Comparison of ENCODE assay signal across 10 cellular contexts in the genomic region with DNA sequence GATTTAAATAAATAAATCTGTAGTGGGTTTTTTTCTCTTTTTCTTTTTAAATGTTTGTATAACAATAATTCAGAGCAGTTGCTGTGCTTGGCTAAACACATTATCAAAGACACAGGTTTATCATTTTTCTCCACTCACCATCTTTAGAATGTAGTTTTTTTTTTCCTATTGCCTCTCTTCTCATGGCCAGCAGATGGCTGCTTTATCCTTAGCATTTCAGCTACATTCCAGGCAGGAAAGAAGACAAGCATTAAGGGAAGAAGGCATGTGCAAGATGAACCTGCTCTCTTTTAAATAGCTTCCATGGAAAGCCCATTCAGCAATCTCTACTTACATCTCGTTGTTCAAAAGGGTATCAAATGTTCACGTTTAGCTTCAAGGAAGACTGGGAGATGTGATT. TPM values are rescaled to one million over a fixed set of nuclear protein-coding genes. Genes with fewer than 3 reads are reported as not detected.
DNase-seq lines count a peak whose midpoint lies in the region; ATAC-seq, FAIRE-seq and TF ChIP-seq lines count a peak whose summit lies in the region.
"Had no signal": no experiment of that assay in that cellular context is flagged by ENCODE, and none has a peak within 500 bp of the region (broad histone marks: within the 10 kb centered on the region; RNA-seq: fewer than 3 reads in every experiment).

No MANE protein-coding gene starts in this region.

- no peak for TF ChIP-seq CTCF in CD8-positive, alpha-beta T cell (IDR thresholded peaks at IDR 0.05)
- TF ChIP-seq CTCF in Loucy (conservative IDR thresholded peaks at IDR 0.05; ENCODE audit: low read length) (peak; percentile 21; the same call in 1 of the 2 replicates), astrocyte of the spinal cord (IDR thresholded peaks at IDR 0.05; ENCODE audit: low read depth, low read length) (peak; percentile 35)

- H3K4me1 ChIP-seq in CD8-positive, alpha-beta T cell (ENCODE audit: insufficient read depth, low read length), result peaks cover 25% of the 10 kb centered on the region
- H3K4me1 ChIP-seq in Loucy (ENCODE audit: insufficient read depth, low read length, poor library complexity, severe bottlenecking) (peaks cover 61% of the 10 kb centered on the region), mesendoderm (ENCODE audit: control insufficient read depth, low read depth, low read length) (no peaks in the 10 kb centered on the region), small intestine (ENCODE audit: control insufficient read depth in 2 of 2, insufficient read depth in 1 of 2, low read depth in 1 of 2, low read length in 1 of 2) (peaks cover 0 to 3% of the 10 kb centered on the region in 2 donors)
- peaks cover 3% of the 10 kb centered on the region for H3K4me1 ChIP-seq in effector memory CD4-positive, alpha-beta T cell (ENCODE audit: control insufficient read depth, insufficient read depth, low read length, poor library complexity, severe bottlenecking)

- no peaks in the 10 kb centered on the region for H3K9me2 ChIP-seq in Loucy (replicated peaks; ENCODE audit: low read depth, low read length)

- no peak overlapping the region for H2BK15ac ChIP-seq in mesendoderm (replicated peaks; ENCODE audit: low read depth)

- no peak for FAIRE-seq in small intestine (lab: Jason Lieb, UNC)

- DNase-seq in CD8-positive, alpha-beta T cell, result no peak
- DNase-seq in astrocyte of the spinal cord (ENCODE audit: low read depth, low spot score) (no peak), mesendoderm (peak; percentile 51), small intestine (no peak), left ventricle myocardium superior (no peak)
- DNase-seq in stimulated activated CD4-positive, alpha-beta T cell treated with anti-CD3 and anti-CD28 coated beads, Interleukin-1b, Interleukin-23, amount 100 ng/mL, for 48 hours, result no peak
- DNase-seq in effector memory CD4-positive, alpha-beta T cell, result no peak
- DNase-seq: activated B cell treated with CpG ODN at 0.5 μM for 24 hours had no signal

- no peaks in the 10 kb centered on the region for H3K27me3 ChIP-seq in CD8-positive, alpha-beta T cell (ENCODE audit: insufficient read depth, low read length)
- H3K27me3 ChIP-seq in Loucy (ENCODE audit: insufficient read depth, low read length, poor library complexity, severe bottlenecking) (no peaks in the 10 kb centered on the region), mesendoderm (ENCODE audit: insufficient read depth, low read length, poor library complexity) (no peaks in the 10 kb centered on the region), small intestine (ENCODE audit: control insufficient read depth in 2 of 2, insufficient read depth in 2 of 2, low read length in 2 of 2) (no peaks in the 10 kb centered on the region)
- H3K27me3 ChIP-seq in effector memory CD4-positive, alpha-beta T cell (replicated peaks; ENCODE audit: control insufficient read depth, insufficient read depth, low read length, poor library complexity, severe bottlenecking), result no peaks in the 10 kb centered on the region

- peaks cover 56% of the 10 kb centered on the region for H3K36me3 Mint-ChIP-seq in CD8-positive, alpha-beta T cell

- H3K9ac ChIP-seq in Loucy (ENCODE audit: low read depth, low read length, poor library complexity, severe bottlenecking) (no peak overlapping the region), mesendoderm (ENCODE audit: low read length) (no peak overlapping the region)

- no peak overlapping the region for H2BK120ac ChIP-seq in mesendoderm (ENCODE audit: low read depth, low read length)

- H3K23ac ChIP-seq in mesendoderm (ENCODE audit: low read length), result no peak overlapping the region

- no peaks in the 10 kb centered on the region for H3K27me3 Mint-ChIP-seq in CD8-positive, alpha-beta T cell (ENCODE audit: low read depth)
- H3K27me3 Mint-ChIP-seq: activated B cell treated with CpG ODN at 0.5 μM for 24 hours had no signal

- peaks cover 86% of the 10 kb centered on the region for H4K20me1 ChIP-seq in Loucy (ENCODE audit: insufficient read depth, low read length, poor library complexity, severe bottlenecking)

- H3K4me2 ChIP-seq in Loucy (ENCODE audit: low read depth, low read length, poor library complexity, severe bottlenecking), result peak overlapping the region; percentile 64
- H3K4me2 ChIP-seq in mesendoderm (ENCODE audit: low read length), result no peak overlapping the region

- peak overlapping the region; percentile 20 for H3K27ac Mint-ChIP-seq in CD8-positive, alpha-beta T cell

- no peak overlapping the region for H2BK5ac ChIP-seq in mesendoderm (ENCODE audit: low read length)

- no peaks in the 10 kb centered on the region for H3K9me3 ChIP-seq in CD8-positive, alpha-beta T cell (ENCODE audit: low read length)
- no peaks in the 10 kb centered on the region for H3K9me3 ChIP-seq in Loucy (ENCODE audit: insufficient read depth, low read depth, low read length)
- H3K9me3 ChIP-seq in small intestine (ENCODE audit: control insufficient read depth, low read depth), result no peaks in the 10 kb centered on the region
- H3K9me3 ChIP-seq in effector memory CD4-positive, alpha-beta T cell (ENCODE audit: control insufficient read depth, low read length), result no peaks in the 10 kb centered on the region
- H3K9me3 ChIP-seq: thoracic aorta had no signal

- H3K4ac ChIP-seq in mesendoderm (ENCODE audit: low read depth, low read length), result no peak overlapping the region

- no CpG with 5 or more reads among the region's 2 CpGs for WGBS in mesendoderm (ENCODE audit: extremely low coverage, insufficient coverage, low lambda C conversion rate)
- WGBS in small intestine, 3 donors, result 46 to 64% (median 60%) methylated on average over 2 of the region's 2 CpGs

- peaks cover 81% of the 10 kb centered on the region for H3K4me1 Mint-ChIP-seq in CD8-positive, alpha-beta T cell (ENCODE audit: low read depth)

- peaks cover 18% of the 10 kb centered on the region for H3F3A ChIP-seq in Loucy (ENCODE audit: low read depth)

- no peak overlapping the region for H3K4me3 Mint-ChIP-seq in CD8-positive, alpha-beta T cell
- H3K4me3 Mint-ChIP-seq: activated B cell treated with CpG ODN at 0.5 μM for 24 hours had no signal

- no peak overlapping the region for H4K5ac ChIP-seq in mesendoderm (ENCODE audit: low read length)

- in situ Hi-C loops in astrocyte of the spinal cord (cut with HindIII; ENCODE audit: low sequenced_read_pairs), result no loop called here

- POLR2A ChIA-PET in CD8-positive, alpha-beta T cell (lab: Charles Lee), result no interaction called here

- H3K18ac ChIP-seq in mesendoderm (ENCODE audit: low read length), result no peak overlapping the region

- CTCF ChIA-PET in CD8-positive, alpha-beta T cell (lab: Charles Lee), result interaction anchor here (0.8 to 1.8 kb wide), 6 partner anchors 9 to 88 kb away, joined by 3 to 9 read pairs (median 4); no protein-coding TSS in a partner anchor

- H3K9me3 Mint-ChIP-seq in CD8-positive, alpha-beta T cell, result no peaks in the 10 kb centered on the region
- H3K9me3 Mint-ChIP-seq: activated B cell treated with CpG ODN at 0.5 μM for 24 hours had no signal

- no peak overlapping the region for H3K4me3 ChIP-seq in CD8-positive, alpha-beta T cell (ENCODE audit: low read depth, low read length)
- H3K4me3 ChIP-seq in Loucy (ENCODE audit: low read length, poor library complexity, severe bottlenecking) (peak overlapping the region; percentile 43), astrocyte of the spinal cord (ENCODE audit: low read depth, low read length) (no peak overlapping the region), mesendoderm (ENCODE audit: low read length) (no peak overlapping the region), small intestine (ENCODE audit: low read depth in 1 of 2, low read length in 2 of 2) (no peak overlapping the region)
- no peak overlapping the region for H3K4me3 ChIP-seq in effector memory CD4-positive, alpha-beta T cell (ENCODE audit: insufficient read depth, low read depth, low read length, poor library complexity, severe bottlenecking)
- H3K4me3 ChIP-seq: thoracic aorta had no signal

- no peaks in the 10 kb centered on the region for H3K36me3 ChIP-seq in CD8-positive, alpha-beta T cell (ENCODE audit: insufficient read depth, low read length)
- H3K36me3 ChIP-seq in Loucy (ENCODE audit: insufficient read depth, low read length), result peaks cover 51% of the 10 kb centered on the region
- H3K36me3 ChIP-seq in mesendoderm (ENCODE audit: control insufficient read depth, insufficient read depth, low read length), result no peaks in the 10 kb centered on the region
- H3K36me3 ChIP-seq in small intestine (ENCODE audit: control insufficient read depth in 2 of 2, insufficient read depth in 2 of 2, low read length in 2 of 2), result no peaks in the 10 kb centered on the region
- H3K36me3 ChIP-seq in effector memory CD4-positive, alpha-beta T cell (ENCODE audit: control insufficient read depth, insufficient read depth, low read length), result peaks cover 19% of the 10 kb centered on the region
- H3K36me3 ChIP-seq: thoracic aorta had no signal

- H4K8ac ChIP-seq in mesendoderm (ENCODE audit: low read depth, low read length), result no peak overlapping the region

- H3K79me2 ChIP-seq in Loucy (ENCODE audit: insufficient read depth, low read length) (peaks cover 89% of the 10 kb centered on the region), mesendoderm (ENCODE audit: control insufficient read depth, insufficient read depth, low read length) (no peaks in the 10 kb centered on the region)

- H3K27ac ChIP-seq in CD8-positive, alpha-beta T cell (ENCODE audit: low read depth, low read length), result no peak overlapping the region
- H3K27ac ChIP-seq in mesendoderm (ENCODE audit: low read depth, low read length) (no peak overlapping the region), small intestine (ENCODE audit: low read depth in 1 of 2, low read length in 1 of 2) (no peak overlapping the region)
- no peak overlapping the region for H3K27ac ChIP-seq in effector memory CD4-positive, alpha-beta T cell (ENCODE audit: insufficient read depth, low read length, poor library complexity, severe bottlenecking)
- H3K27ac ChIP-seq: thoracic aorta had no signal

- ATAC-seq in CD8-positive, alpha-beta T cell, result no peak
- no peak for ATAC-seq in left ventricle myocardium superior

- no peak overlapping the region for H2AFZ ChIP-seq in Loucy (ENCODE audit: low read length)

- no peak overlapping the region for H3K56ac ChIP-seq in mesendoderm (ENCODE audit: low read length)

- H2AK5ac ChIP-seq in mesendoderm (ENCODE audit: low read length), result no peak overlapping the region

- no peaks in the 10 kb centered on the region for H3K79me1 ChIP-seq in mesendoderm (ENCODE audit: low read length)

- intact Hi-C loops in CD8-positive, alpha-beta T cell (cut with DNase I, micrococcal nuclease), result no loop called here
- intact Hi-C loops in left ventricle myocardium superior (cut with micrococcal nuclease), result no loop called here

RNA-seq across cellular contexts. Expression of gene ARHGAP15, which starts 42.6 kb away (rescaled TPM):
- 100 to 1,000 TPM; 115 to 119 TPM for total RNA-seq in CD8-positive, alpha-beta T cell
- polyA plus RNA-seq in mesendoderm (2013, experiment 1 of 2), result not detected
- not detected for polyA plus RNA-seq in mesendoderm (2013, experiment 2 of 2)
- polyA plus RNA-seq in small intestine, result 10 to 100 TPM in 1 of 3 donors, 1 to 10 TPM in 1, under 1 TPM in 1; 0.67 to 16.5 (median 3.7) TPM
- 4.2 TPM for total RNA-seq in left ventricle myocardium superior

Comparison
In these comparisons a context has a peak if more than half of its experiments do, and no peak if none do; other contexts are left out.
1. RNA of gene ARHGAP15, which starts 42.6 kb away (total RNA-seq): 115 to 119 TPM in CD8-positive, alpha-beta T cell; 4.2 TPM in left ventricle myocardium superior (single experiment); every median in the first group is over 10 times any median in the second.